10 cellular contexts compared by ENCODE assay signal in the genomic region with DNA sequence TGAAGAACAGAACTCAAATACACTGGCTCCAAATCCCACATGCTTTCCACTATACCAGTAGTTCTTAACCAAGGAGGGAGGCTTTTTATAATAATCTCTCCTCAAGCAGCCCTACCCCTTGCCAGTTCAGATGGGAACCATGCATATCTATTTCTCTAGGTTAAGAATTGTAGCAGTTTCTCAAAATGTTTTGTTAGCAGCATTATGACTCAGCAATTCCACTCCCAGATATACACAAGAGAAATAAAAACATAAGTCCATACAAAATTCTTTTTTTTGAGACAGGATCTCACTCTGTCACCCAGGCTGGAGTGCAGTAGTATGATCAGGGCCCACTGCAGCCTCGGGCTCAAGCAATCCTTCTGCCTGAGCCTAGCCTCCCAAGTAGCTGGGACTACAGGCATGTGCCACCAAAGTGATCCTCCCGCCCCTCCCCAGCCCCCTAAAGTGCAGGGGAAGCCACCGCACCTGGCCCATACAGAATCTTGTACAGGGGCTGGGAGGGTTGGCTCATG. TPM values are rescaled to one million over a fixed set of nuclear protein-coding genes. Genes with fewer than 3 reads are reported as not detected.
DNase-seq lines count a peak whose midpoint lies in the region; ATAC-seq and TF ChIP-seq lines count a peak whose summit lies in the region.
"Had no signal": no experiment of that assay in that cellular context is flagged by ENCODE, and none has a peak within 500 bp of the region (broad histone marks: within the 10 kb centered on the region; RNA-seq: fewer than 3 reads in every experiment).

No MANE protein-coding gene starts in this region.

- H3K36me3 Mint-ChIP-seq in activated CD8-positive, alpha-beta memory T cell treated with anti-CD3 and anti-CD28 coated beads, Interleukin-2, amount 10 ng/mL, durations not matched to agents 7 days and 5 days: peaks cover 52% of the 10 kb centered on the region
- H3K36me3 Mint-ChIP-seq in activated T-helper 17 cell treated with anti-CD3 and anti-CD28 coated beads, Interleukin-2, amount 50 U/mL, for 72 hours (ENCODE audit: low read depth): peaks cover 100% of the 10 kb centered on the region

- no peak overlapping the region for H3K4me3 Mint-ChIP-seq in activated CD8-positive, alpha-beta memory T cell treated with anti-CD3 and anti-CD28 coated beads, Interleukin-2, amount 10 ng/mL, durations not matched to agents 7 days and 5 days
- peak overlapping the region; percentile 41 for H3K4me3 Mint-ChIP-seq in activated T-helper 17 cell treated with anti-CD3 and anti-CD28 coated beads, Interleukin-2, amount 50 U/mL, for 72 hours

- peak overlapping the region in 3 of 4 donors; percentile 9 to 45 (median 40) for H3K27ac ChIP-seq in gastroesophageal sphincter
- peak overlapping the region; percentile 73 to 78 for H3K27ac ChIP-seq in thoracic aorta

- H3K4me3 ChIP-seq in gastroesophageal sphincter (no peak overlapping the region), thoracic aorta (peak overlapping the region; percentile 32)

- TF ChIP-seq EP300 in gastroesophageal sphincter (IDR thresholded peaks at IDR 0.05): no peak

- DNase-seq in activated CD8-positive, alpha-beta memory T cell treated with anti-CD3 and anti-CD28 coated beads, Interleukin-2, amount 10 ng/mL, durations not matched to agents 7 days and 5 days: no peak
- no peak for DNase-seq in activated CD8-positive, alpha-beta memory T cell treated with anti-CD3 and anti-CD28 coated beads for 24 hours
- no peak for DNase-seq in thoracic aorta (ENCODE audit: low spot score)
- DNase-seq: activated CD4-positive, alpha-beta T cell treated with anti-CD3 and anti-CD28 coated beads, Interleukin-2, amount 50 U/mL, for 1 hour; NCI-H82 had no signal

- CTCF ChIA-PET in activated CD8-positive, alpha-beta memory T cell treated with anti-CD3 and anti-CD28 coated beads, Interleukin-2, amount 10 ng/mL, durations not matched to agents 7 days and 5 days (lab: Charles Lee): no interaction called here

- peak; percentile 32 for ATAC-seq in activated CD8-positive, alpha-beta memory T cell treated with anti-CD3 and anti-CD28 coated beads, Interleukin-2, amount 10 ng/mL, durations not matched to agents 7 days and 5 days
- ATAC-seq in activated T-helper 17 cell treated with anti-CD3 and anti-CD28 coated beads, Interleukin-2, amount 50 U/mL, for 72 hours (replicated peaks): no peak
- ATAC-seq in gastroesophageal sphincter (peak; percentile 36), thoracic aorta (ENCODE audit: insufficient number of reproducible peaks, low FRiP score, low read depth) (peak; percentile 39), HG02763 (IDR thresholded peaks at IDR 0.05; ENCODE audit: unreplicated experiment) (no peak), GM18502 (IDR thresholded peaks at IDR 0.05; ENCODE audit: poor library complexity, unreplicated experiment) (no peak), GM21717 (IDR thresholded peaks at IDR 0.05; ENCODE audit: unreplicated experiment) (no peak)

- H3K27me3 Mint-ChIP-seq in activated CD8-positive, alpha-beta memory T cell treated with anti-CD3 and anti-CD28 coated beads, Interleukin-2, amount 10 ng/mL, durations not matched to agents 7 days and 5 days: no peaks in the 10 kb centered on the region
- H3K27me3 Mint-ChIP-seq in activated T-helper 17 cell treated with anti-CD3 and anti-CD28 coated beads, Interleukin-2, amount 50 U/mL, for 72 hours: no peaks in the 10 kb centered on the region

- 29% methylated on average over 1 of the region's 3 CpGs; no CpG with 5 or more reads in 1 of the 2 donors for WGBS in gastroesophageal sphincter (ENCODE audit: low coverage in 1 of 2), 2 donors

- H3K36me3 ChIP-seq in gastroesophageal sphincter (peaks cover 0 to 31% of the 10 kb centered on the region in 2 donors), thoracic aorta (peaks cover 10% of the 10 kb centered on the region)

- no peak for TF ChIP-seq POLR2A in gastroesophageal sphincter (IDR thresholded peaks at IDR 0.05)

- H3K9me3 ChIP-seq in gastroesophageal sphincter (no peaks in the 10 kb centered on the region), thoracic aorta (no peaks in the 10 kb centered on the region)

- H3K4me1 ChIP-seq in gastroesophageal sphincter (peaks cover 4 to 85% (median 5%) of the 10 kb centered on the region in 3 donors), thoracic aorta (ENCODE audit: control insufficient read depth in 1 of 2, low read depth in 2 of 2) (peaks cover 35 to 60% of the 10 kb centered on the region in 2 donors)

- no peak for TF ChIP-seq CTCF in gastroesophageal sphincter (IDR thresholded peaks at IDR 0.05)
- TF ChIP-seq CTCF in thoracic aorta (IDR thresholded peaks at IDR 0.05): no peak

- H3K27me3 ChIP-seq in gastroesophageal sphincter (no peaks in the 10 kb centered on the region), thoracic aorta (replicated peaks; ENCODE audit: insufficient read depth) (no peaks in the 10 kb centered on the region)

- peak overlapping the region; percentile 59 for H3K27ac Mint-ChIP-seq in activated CD8-positive, alpha-beta memory T cell treated with anti-CD3 and anti-CD28 coated beads, Interleukin-2, amount 10 ng/mL, durations not matched to agents 7 days and 5 days
- H3K27ac Mint-ChIP-seq in activated T-helper 17 cell treated with anti-CD3 and anti-CD28 coated beads, Interleukin-2, amount 50 U/mL, for 72 hours: peak overlapping the region; percentile 77

- H3K4me1 Mint-ChIP-seq in activated CD8-positive, alpha-beta memory T cell treated with anti-CD3 and anti-CD28 coated beads, Interleukin-2, amount 10 ng/mL, durations not matched to agents 7 days and 5 days: peaks cover 44% of the 10 kb centered on the region
- H3K4me1 Mint-ChIP-seq in activated T-helper 17 cell treated with anti-CD3 and anti-CD28 coated beads, Interleukin-2, amount 50 U/mL, for 72 hours: peaks cover 40% of the 10 kb centered on the region

- no peaks in the 10 kb centered on the region for H3K9me3 Mint-ChIP-seq in activated CD8-positive, alpha-beta memory T cell treated with anti-CD3 and anti-CD28 coated beads, Interleukin-2, amount 10 ng/mL, durations not matched to agents 7 days and 5 days (ENCODE audit: low read depth)
- no peaks in the 10 kb centered on the region for H3K9me3 Mint-ChIP-seq in activated T-helper 17 cell treated with anti-CD3 and anti-CD28 coated beads, Interleukin-2, amount 50 U/mL, for 72 hours

RNA-seq across cellular contexts. Expression of a gene that starts 18.1 kb away (rescaled TPM):
- 100 to 1,000 TPM in 1 of 2 experiments, 10 to 100 TPM in 1; 80.8 to 115 TPM for total RNA-seq in activated CD8-positive, alpha-beta memory T cell treated with anti-CD3 and anti-CD28 coated beads, Interleukin-2, amount 10 ng/mL, durations not matched to agents 7 days and 5 days
- total RNA-seq in activated T-helper 17 cell treated with anti-CD3 and anti-CD28 coated beads, Interleukin-2, amount 50 U/mL, for 72 hours: 100 to 1,000 TPM; 118 to 156 TPM
- total RNA-seq in gastroesophageal sphincter (10 to 100 TPM; 49.8 to 86.2 (median 70.3) TPM), thoracic aorta (100 to 1,000 TPM in 1 of 2 donors, 10 to 100 TPM in 1; 63.2 to 129 TPM)

RNA-seq across cellular contexts. Expression of a gene that starts 38.2 kb away (rescaled TPM):
- total RNA-seq in activated CD8-positive, alpha-beta memory T cell treated with anti-CD3 and anti-CD28 coated beads, Interleukin-2, amount 10 ng/mL, durations not matched to agents 7 days and 5 days: 10 to 100 TPM; 36.5 to 62.9 TPM
- total RNA-seq in activated T-helper 17 cell treated with anti-CD3 and anti-CD28 coated beads, Interleukin-2, amount 50 U/mL, for 72 hours: 10 to 100 TPM; 28.0 to 71.7 TPM
- total RNA-seq in gastroesophageal sphincter (1,000 to 10,000 TPM in 2 of 4 donors, 100 to 1,000 TPM in 2; 880 to 2,548 (median 1,000) TPM), thoracic aorta (1,000 to 10,000 TPM; 1,835 to 2,623 TPM)

Comparison
In these comparisons a context has a peak if more than half of its experiments do, and no peak if none do; other contexts are left out.
1. ATAC-seq: peak in activated CD8-positive, alpha-beta memory T cell treated with anti-CD3 and anti-CD28 coated beads, Interleukin-2, amount 10 ng/mL, durations not matched to agents 7 days and 5 days (single experiment), gastroesophageal sphincter (single experiment) and thoracic aorta (single experiment); none in activated T-helper 17 cell treated with anti-CD3 and anti-CD28 coated beads, Interleukin-2, amount 50 U/mL, for 72 hours (single experiment), HG02763 (single experiment), GM18502 (single experiment) and GM21717 (single experiment).
2. RNA of a gene that starts 38.2 kb away (total RNA-seq): 1,835 to 2,623 TPM in thoracic aorta and 880 to 2,548 TPM in gastroesophageal sphincter; 28.0 to 71.7 TPM in activated T-helper 17 cell treated with anti-CD3 and anti-CD28 coated beads, Interleukin-2, amount 50 U/mL, for 72 hours and 36.5 to 62.9 TPM in activated CD8-positive, alpha-beta memory T cell treated with anti-CD3 and anti-CD28 coated beads, Interleukin-2, amount 10 ng/mL, durations not matched to agents 7 days and 5 days; every median in the first group is over 10 times any median in the second.